20 cellular contexts compared by ENCODE assay signal in the genomic region with DNA sequence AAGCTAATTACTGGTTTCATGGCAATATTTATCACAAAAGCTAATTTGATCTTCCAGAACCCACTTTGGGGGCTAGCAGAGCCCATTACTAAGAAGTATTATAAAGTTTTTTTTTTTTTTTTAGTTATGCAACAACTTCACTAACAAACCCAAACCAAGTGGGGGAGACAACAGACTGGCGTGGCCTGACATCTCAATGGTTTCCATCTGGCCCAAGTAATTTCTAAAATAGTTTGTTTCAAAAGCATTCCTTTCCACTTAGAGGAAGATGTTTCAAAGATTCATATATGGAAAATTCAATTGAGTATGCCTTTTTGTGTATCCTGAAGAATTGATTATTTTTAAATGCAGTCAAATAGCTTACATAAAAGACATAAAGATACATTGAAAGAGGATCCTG.
"Had no signal": no experiment of that assay in that cellular context is flagged by ENCODE, and none has a peak within 500 bp of the region (broad histone marks: within the 10 kb centered on the region; RNA-seq: fewer than 3 reads in every experiment).

No MANE protein-coding gene starts in this region.

- H3K4me3 ChIP-seq: dorsolateral prefrontal cortex, heart right ventricle, ovary, psoas muscle, skin epidermis had no signal

- H3K27ac ChIP-seq: dorsolateral prefrontal cortex, epithelial cell of prostate, heart right ventricle, ovary, psoas muscle had no signal

- ATAC-seq: activated CD8-positive, alpha-beta T cell treated with anti-CD3 and anti-CD28 coated beads, Interleukin-2, amount 10 ng/mL, durations not matched to agents 7 days and 5 days; heart right ventricle; naive thymus-derived CD4-positive, alpha-beta T cell; psoas muscle; right cardiac atrium; stimulated activated naive CD8-positive, alpha-beta T cell treated with anti-CD3 and anti-CD28 coated beads, Interleukin-15, Interleukin-2, amounts not matched to agents 100 U/mL and 50 U/mL, for 24 hours; T-cell had no signal

- H3K9me3 ChIP-seq: heart right ventricle, ovary, psoas muscle had no signal

- H3K27me3 ChIP-seq: dorsolateral prefrontal cortex, ovary had no signal

- DNase-seq: activated CD4-positive, alpha-beta T cell treated with anti-CD3 and anti-CD28 coated beads for 48 hours; activated CD4-positive, CD25-positive, alpha-beta regulatory T cell; activated CD8-positive, alpha-beta T cell treated with anti-CD3 and anti-CD28 coated beads, Interleukin-2, amount 10 ng/mL, durations not matched to agents 7 days and 5 days; activated naive CD4-positive, alpha-beta T cell treated with Interleukin-2 at 50 U/mL for 16 hours; activated naive CD8-positive, alpha-beta T cell treated with anti-CD3 and anti-CD28 coated beads, Interleukin-2, amount 10 ng/mL, durations not matched to agents 7 days and 5 days; activated T-cell treated with anti-CD3 and anti-CD28 coated beads, Interleukin-2, amount 50 U/mL, for 24 hours; anterior cingulate cortex; caudate nucleus; dorsolateral prefrontal cortex; heart right ventricle; mesenchymal stem cell; naive thymus-derived CD4-positive, alpha-beta T cell; ovary; psoas muscle; right cardiac atrium; stimulated activated naive CD8-positive, alpha-beta T cell treated with anti-CD3 and anti-CD28 coated beads, Interleukin-15, Interleukin-2, amounts not matched to agents 100 U/mL and 50 U/mL, for 24 hours; T-cell; trophoblast cell had no signal

- H3K4me1 ChIP-seq: heart right ventricle, psoas muscle had no signal

- H3K36me3 ChIP-seq: heart right ventricle, ovary had no signal
